In the genomic region with DNA sequence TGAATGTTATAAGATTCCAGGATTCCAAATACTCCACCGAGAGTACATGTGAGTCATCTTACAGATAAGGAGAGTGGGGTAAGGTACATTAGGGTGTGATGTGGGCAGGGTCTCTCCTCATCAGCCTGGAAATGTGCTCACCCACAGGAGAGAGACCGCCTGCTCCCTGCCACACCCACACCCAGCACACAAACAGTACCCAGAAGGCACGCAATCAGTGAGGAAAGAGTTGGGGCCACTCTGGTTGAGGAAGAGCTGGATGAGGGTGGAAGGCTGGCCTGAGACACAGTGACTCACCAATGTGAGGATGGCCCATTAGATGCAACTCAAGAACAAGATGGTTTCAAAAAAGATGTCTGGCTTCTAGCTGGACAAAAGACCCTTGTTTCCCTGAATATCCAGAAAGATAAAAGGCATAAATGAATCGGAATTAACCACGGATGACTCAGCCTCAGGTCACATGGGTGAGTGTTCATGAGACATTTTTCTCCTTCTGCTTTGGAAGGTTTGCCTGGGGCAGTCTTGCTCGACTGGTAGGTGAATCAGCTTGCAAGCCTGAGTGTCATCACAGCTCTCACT, we compare ENCODE assay signal across 11 cellular contexts. TPM values are rescaled to one million over a fixed set of nuclear protein-coding genes. Genes with fewer than 3 reads are reported as not detected.
DNase-seq lines count a peak whose midpoint lies in the region; ATAC-seq and TF ChIP-seq lines count a peak whose summit lies in the region.
"Had no signal": no experiment of that assay in that cellular context is flagged by ENCODE, and none has a peak within 500 bp of the region (broad histone marks: within the 10 kb centered on the region; RNA-seq: fewer than 3 reads in every experiment).

No MANE protein-coding gene starts in this region.

- TF ChIP-seq CTCF in CD14-positive monocyte (IDR thresholded peaks at IDR 0.05) (no peak), choroid plexus epithelial cell (conservative IDR thresholded peaks at IDR 0.05; ENCODE audit: low read depth, low read length) (no peak), neural crest cell (conservative IDR thresholded peaks at IDR 0.05) (no peak), testis (IDR thresholded peaks at IDR 0.05) (no peak)

- H3K9me3 ChIP-seq in testis, result no peaks in the 10 kb centered on the region

- H3K4me1 Mint-ChIP-seq in CD14-positive monocyte, result peaks cover 22% of the 10 kb centered on the region
- peaks cover 15% of the 10 kb centered on the region for H3K4me1 Mint-ChIP-seq in neural crest cell

- TF ChIP-seq POLR2A in testis (IDR thresholded peaks at IDR 0.05), result no peak

- peak; percentile 64 for DNase-seq in CD14-positive monocyte (ENCODE audit: low spot score)
- peak; percentile 23 for DNase-seq in NCI-H1048 (lab: John Stamatoyannopoulos, UW)
- DNase-seq in choroid plexus epithelial cell (ENCODE audit: low read depth), result peak; percentile 92
- DNase-seq in neural crest cell (ENCODE audit: low read depth, low spot score), result peak; percentile 8
- no peak for DNase-seq in testis
- DNase-seq: activated T-cell treated with anti-CD3 and anti-CD28 coated beads, Interleukin-2, amount 50 U/mL, for 48 hours; NCI-H526; stimulated activated CD4-positive, alpha-beta T cell treated with anti-CD3 and anti-CD28 coated beads, Interleukin-4, amount 100 ng/mL, for 1 hour had no signal

- no peaks in the 10 kb centered on the region for H3K4me1 ChIP-seq in testis

- no peak overlapping the region for H3K4me3 Mint-ChIP-seq in CD14-positive monocyte
- no peak overlapping the region for H3K4me3 Mint-ChIP-seq in neural crest cell

- WGBS in testis, 2 donors, result 63 to 76% methylated on average over 6 of the region's 6 CpGs

- no peak overlapping the region for H3K27ac ChIP-seq in testis

- no peaks in the 10 kb centered on the region for H3K27me3 ChIP-seq in testis

- peak overlapping the region in 4 of 7 donors; percentile 44 to 72 (median 56) for H3K27ac Mint-ChIP-seq in CD14-positive monocyte
- H3K27ac Mint-ChIP-seq in neural crest cell (ENCODE audit: unreplicated experiment), result peak overlapping the region; percentile 94

- H3K36me3 Mint-ChIP-seq in CD14-positive monocyte (no peaks in the 10 kb centered on the region), neural crest cell (ENCODE audit: low read depth) (no peaks in the 10 kb centered on the region)

- H3K36me3 ChIP-seq in testis (ENCODE audit: low read depth, missing control alignments), result no peaks in the 10 kb centered on the region

- no peak overlapping the region for H3K4me3 ChIP-seq in choroid plexus epithelial cell (ENCODE audit: low read depth, low read length)
- H3K4me3 ChIP-seq in testis, result no peak overlapping the region

- peaks cover 0 to 9% (median 6%) of the 10 kb centered on the region in 7 donors for H3K9me3 Mint-ChIP-seq in CD14-positive monocyte
- H3K9me3 Mint-ChIP-seq in neural crest cell, result peaks cover 7% of the 10 kb centered on the region

- intact Hi-C loops in CD14-positive monocyte (cut with micrococcal nuclease) (no loop called here), testis (cut with DNase I; ENCODE audit: low total_unique reads) (no loop called here)

- H3K27me3 Mint-ChIP-seq in CD14-positive monocyte (ENCODE audit: low read depth in 3 of 3) (peaks cover 0 to 2% (median 0%) of the 10 kb centered on the region in 3 donors), neural crest cell (ENCODE audit: low read depth) (no peaks in the 10 kb centered on the region)

- ATAC-seq in HG03135 (IDR thresholded peaks at IDR 0.05; ENCODE audit: unreplicated experiment) (no peak), HG03442 (IDR thresholded peaks at IDR 0.05; ENCODE audit: unreplicated experiment) (no peak), GM18519 (IDR thresholded peaks at IDR 0.05; ENCODE audit: low FRiP score, unreplicated experiment) (no peak)

RNA-seq across cellular contexts. Expression of a gene that starts 51.1 kb away (rescaled TPM):
- polyA plus RNA-seq in CD14-positive monocyte, result 10 to 100 TPM in 1 of 2 donors, 1 to 10 TPM in 1; 7.3 to 11.6 TPM
- 14.4 and 15.0 TPM in 2 replicates for total RNA-seq in neural crest cell
- total RNA-seq in testis, result 10 to 100 TPM; 42.8 to 48.6 TPM
- polyA plus RNA-seq in testis (ENCODE audit: insufficient read depth, low read depth, low replicate concordance), result 24.8 TPM
